In the genomic region with DNA sequence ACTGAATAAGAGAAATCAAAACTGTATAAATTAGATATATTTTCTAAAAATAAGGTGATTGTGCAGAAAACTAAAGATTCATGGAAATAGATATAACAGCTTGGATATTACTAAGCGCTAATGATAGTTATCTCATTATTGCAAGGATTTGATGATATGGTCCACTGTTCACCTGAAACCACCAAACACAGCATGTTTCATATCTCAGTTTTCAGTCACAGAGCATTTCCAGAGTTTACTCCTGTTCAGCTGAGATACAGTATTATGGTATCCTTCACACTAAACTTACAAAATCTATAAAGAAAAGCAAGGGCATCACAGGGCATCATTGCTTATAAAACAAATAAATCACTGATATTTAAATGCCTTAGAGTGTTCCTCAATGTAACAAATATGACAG, we compare ENCODE assay signal across 23 cellular contexts.
"Had no signal": no experiment of that assay in that cellular context is flagged by ENCODE, and none has a peak within 500 bp of the region (broad histone marks: within the 10 kb centered on the region; RNA-seq: fewer than 3 reads in every experiment).

No MANE protein-coding gene starts in this region.

- H3K36me3 ChIP-seq: esophagus muscularis mucosa, left lung, transverse colon had no signal

- DNase-seq: activated CD4-positive, alpha-beta T cell treated with anti-CD3 and anti-CD28 coated beads for 4 hours; activated CD4-positive, alpha-beta T cell treated with anti-CD3 and anti-CD28 coated beads, Interleukin-2, amount 50 U/mL, for 48 hours; activated CD4-positive, CD25-positive, alpha-beta regulatory T cell; activated CD8-positive, alpha-beta memory T cell treated with anti-CD3 and anti-CD28 coated beads, Interleukin-2, amount 50 U/mL, for 48 hours; activated naive CD4-positive, alpha-beta T cell treated with Interleukin-2 at 50 U/mL for 16 hours; activated naive CD8-positive, alpha-beta T cell treated with anti-CD3 and anti-CD28 coated beads for 36 hours; activated T-cell treated with anti-CD3 and anti-CD28 coated beads, Interleukin-2, amount 50 U/mL, for 4 hours; central memory CD4-positive, alpha-beta T cell; dorsolateral prefrontal cortex; glutamatergic neuron; hippocampal formation; kidney glomerular epithelial cell; left lung; naive thymus-derived CD4-positive, alpha-beta T cell; occipital lobe; posterior cingulate gyrus; small intestine; stimulated activated CD4-positive, alpha-beta T cell treated with anti-CD3 and anti-CD28 coated beads, Interleukin-2, amount 100 ng/mL, for 24 hours; transverse colon had no signal

- H3K27me3 ChIP-seq: dorsolateral prefrontal cortex, esophagus muscularis mucosa, left lung, transverse colon had no signal

- H3K9me3 ChIP-seq: transverse colon had no signal

- H3K27ac ChIP-seq: dorsolateral prefrontal cortex, esophagus muscularis mucosa, left lung, transverse colon had no signal

- H3K4me1 ChIP-seq: esophagus muscularis mucosa, left lung, transverse colon had no signal

- H3K4me3 ChIP-seq: dorsolateral prefrontal cortex, esophagus muscularis mucosa, left lung, lung, transverse colon had no signal

- ATAC-seq: activated T-cell treated with anti-CD3 and anti-CD28 coated beads, Interleukin-2, amount 50 U/mL, for 4 hours; left lung; naive thymus-derived CD4-positive, alpha-beta T cell; sciatic nerve; stimulated activated memory B cell treated with anti-CD40 and anti-IgM and Interleukin-4, amounts not matched to agents 10 μg/mL and 1 μg/mL and 100 μg/mL, for 72 hours had no signal
